In the genomic region with DNA sequence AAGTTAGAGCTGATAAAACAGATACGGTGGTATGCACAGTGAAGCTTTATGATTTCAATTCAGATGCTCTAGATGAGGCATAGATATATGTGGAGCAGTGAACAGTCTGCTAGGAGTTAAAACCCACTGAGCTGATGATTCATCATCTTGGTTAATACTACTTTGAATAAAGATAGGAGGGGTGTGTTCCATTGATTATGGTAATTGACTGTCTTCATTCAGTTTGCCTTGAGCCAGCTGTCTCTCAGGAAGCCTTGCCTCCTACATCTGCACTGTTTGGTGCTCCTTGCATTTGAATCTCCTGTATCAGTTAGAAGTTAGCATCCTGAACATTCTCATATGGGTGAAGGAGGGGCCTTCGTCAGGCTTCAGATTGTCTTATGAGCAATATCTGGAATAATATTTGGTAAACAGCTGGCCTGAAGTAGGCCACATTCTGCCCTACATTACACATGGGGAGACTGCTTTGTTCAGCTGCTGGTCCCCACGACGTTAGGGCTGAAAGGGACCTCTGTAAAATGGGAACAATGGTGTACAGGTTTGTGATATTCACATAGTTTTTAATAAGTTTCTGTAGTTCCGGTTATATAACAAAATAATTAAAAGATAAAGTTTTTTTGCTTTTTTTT, we compare ENCODE assay signal across 10 cellular contexts. TPM values are rescaled to one million over a fixed set of nuclear protein-coding genes. Genes with fewer than 3 reads are reported as not detected.
DNase-seq lines count a peak whose midpoint lies in the region; ATAC-seq, FAIRE-seq and TF ChIP-seq lines count a peak whose summit lies in the region.
"Had no signal": no experiment of that assay in that cellular context is flagged by ENCODE, and none has a peak within 500 bp of the region (broad histone marks: within the 10 kb centered on the region; RNA-seq: fewer than 3 reads in every experiment).

No MANE protein-coding gene starts in this region.

- intact Hi-C loops in sciatic nerve (cut with DNase I) = no loop called here
- intact Hi-C loops in transverse colon (cut with DNase I; ENCODE audit: low total_unique reads) = no loop called here
- intact Hi-C loops in testis (cut with DNase I; ENCODE audit: low total_unique reads) = no loop called here

- TF ChIP-seq CTCF in NB4 (IDR thresholded peaks at IDR 0.05; ENCODE audit: low read depth, low read length) (no peak), transverse colon (IDR thresholded peaks at IDR 0.05) (no peak), testis (IDR thresholded peaks at IDR 0.05) (no peak)

- H3K27ac ChIP-seq in effector memory CD4-positive, alpha-beta T cell (ENCODE audit: insufficient read depth, low read length, poor library complexity, severe bottlenecking) = peak overlapping the region; percentile 29
- H3K27ac ChIP-seq in transverse colon = no peak overlapping the region
- H3K27ac ChIP-seq in testis = peak overlapping the region in 1 of 2 donors; percentile 52
- H3K27ac ChIP-seq: parathyroid adenoma had no signal

- no peaks in the 10 kb centered on the region for H3K36me3 ChIP-seq in effector memory CD4-positive, alpha-beta T cell (ENCODE audit: control insufficient read depth, insufficient read depth, low read length)
- H3K36me3 ChIP-seq in transverse colon (no peaks in the 10 kb centered on the region), testis (ENCODE audit: low read depth, missing control alignments) (no peaks in the 10 kb centered on the region)

- H3K4me1 ChIP-seq in effector memory CD4-positive, alpha-beta T cell (ENCODE audit: control insufficient read depth, insufficient read depth, low read length, poor library complexity, severe bottlenecking) = peaks cover 46% of the 10 kb centered on the region
- peaks cover 13 to 46% (median 18%) of the 10 kb centered on the region in 4 donors for H3K4me1 ChIP-seq in transverse colon
- H3K4me1 ChIP-seq in testis = peaks cover 31% of the 10 kb centered on the region

- H3K27me3 ChIP-seq in effector memory CD4-positive, alpha-beta T cell (replicated peaks; ENCODE audit: control insufficient read depth, insufficient read depth, low read length, poor library complexity, severe bottlenecking) = no peaks in the 10 kb centered on the region
- H3K27me3 ChIP-seq in transverse colon (no peaks in the 10 kb centered on the region), testis (no peaks in the 10 kb centered on the region)

- peak; percentile 68 for FAIRE-seq in GM19239 (lab: Jason Lieb, UNC)
- FAIRE-seq: colon had no signal

- TF ChIP-seq EP300 in transverse colon (IDR thresholded peaks at IDR 0.05; ENCODE audit: low read depth) = no peak

- TF ChIP-seq POLR2A in NB4 (IDR thresholded peaks at IDR 0.05; ENCODE audit: extremely low read depth, insufficient read length) (no peak), transverse colon (IDR thresholded peaks at IDR 0.05) (no peak), testis (IDR thresholded peaks at IDR 0.05) (no peak)

- ATAC-seq in sciatic nerve = peak; percentile 10
- ATAC-seq in HG03108 (IDR thresholded peaks at IDR 0.05; ENCODE audit: unreplicated experiment) = no peak
- ATAC-seq: HCT116 had no signal

- DNase-seq in GM19239 (ENCODE audit: insufficient read length, low spot score) = no peak
- DNase-seq in NB4 (ENCODE audit: low read depth) = peak; percentile 45
- DNase-seq in effector memory CD4-positive, alpha-beta T cell = no peak
- no peak for DNase-seq in sciatic nerve (ENCODE audit: low spot score)
- no peak for DNase-seq in transverse colon
- DNase-seq in testis = no peak

- in situ Hi-C loops in transverse colon (cut with MboI; ENCODE audit: low pct_ligation_motif_present in 1 of 4, low pct_unique_long_range_greater_than_20kb in 1 of 4, low sequenced_read_pairs in 3 of 4) = no loop called here

- WGBS in transverse colon (ENCODE audit: low coverage in 1 of 2), 2 donors = 62 to 82% methylated on average over 1 to 5 of the region's 5 CpGs
- WGBS in testis, 2 donors = 54 to 67% methylated on average over 5 of the region's 5 CpGs

- no peaks in the 10 kb centered on the region for H3K9me3 ChIP-seq in effector memory CD4-positive, alpha-beta T cell (ENCODE audit: control insufficient read depth, low read length)
- H3K9me3 ChIP-seq in transverse colon (no peaks in the 10 kb centered on the region), testis (no peaks in the 10 kb centered on the region)

- H3K4me3 ChIP-seq in NB4 (ENCODE audit: low read depth, low read length) (no peak overlapping the region), transverse colon (no peak overlapping the region), testis (no peak overlapping the region)
- no peak overlapping the region for H3K4me3 ChIP-seq in effector memory CD4-positive, alpha-beta T cell (ENCODE audit: insufficient read depth, low read depth, low read length, poor library complexity, severe bottlenecking)

RNA-seq across cellular contexts. Expression of a gene that starts 13.3 kb away (rescaled TPM):
- total RNA-seq in sciatic nerve = 140 TPM
- 10 to 100 TPM; 20.3 to 42.3 (median 29.6) TPM for total RNA-seq in transverse colon
- 100 to 1,000 TPM; 174 to 194 TPM for total RNA-seq in testis
- 88.2 TPM for polyA plus RNA-seq in testis (ENCODE audit: insufficient read depth, low read depth, low replicate concordance)
